Comparison of ENCODE assay signal across 13 cellular contexts in genomic region chr9:35163413-35163812, GRCh38. TPM values are rescaled to one million over a fixed set of nuclear protein-coding genes. Genes with fewer than 3 reads are reported as not detected.
A peak's percentile ranks its signal among the peaks of the same experiment; 100 is the strongest.
DNase-seq lines count a peak whose midpoint lies in the region; ATAC-seq and TF ChIP-seq lines count a peak whose summit lies in the region.
"Had no signal": no experiment of that assay in that cellular context is flagged by ENCODE, and none has a peak within 500 bp of the region (broad histone marks: within the 10 kb centered on the region; RNA-seq: fewer than 3 reads in every experiment).

No MANE protein-coding gene starts in this region.

- POLR2A ChIA-PET in PC-3 (lab: Charles Lee; ENCODE audit: unreplicated experiment), result no interaction called here

- H3K9ac ChIP-seq in PC-3 (ENCODE audit: low read length) (peak overlapping the region; percentile 78), fibroblast of lung (ENCODE audit: insufficient read depth, low read length) (no peak overlapping the region)

- BruUV-seq in Calu3 (replicated peaks; lab: Mats Ljungman, UMichigan) (no TSS peak), PC-3 (replicated peaks; lab: Mats Ljungman, UMichigan) (no TSS peak)

- H3K79me2 ChIP-seq in PC-3 (ENCODE audit: low read length) (peaks cover 25% of the 10 kb centered on the region), fibroblast of lung (ENCODE audit: control insufficient read depth, insufficient read depth, low read length) (no peaks in the 10 kb centered on the region)

- H4K20me1 ChIP-seq in PC-3 (ENCODE audit: low read length), result no peaks in the 10 kb centered on the region
- H4K20me1 ChIP-seq in fibroblast of lung (ENCODE audit: control insufficient read depth, extremely low read depth, insufficient read depth, low read length), result no peaks in the 10 kb centered on the region

- H3K4me1 ChIP-seq in PC-3 (ENCODE audit: insufficient read depth, low read length) (peaks cover 21% of the 10 kb centered on the region), fibroblast of lung (ENCODE audit: control insufficient read depth, extremely low read depth, insufficient read depth, low read length) (no peaks in the 10 kb centered on the region)

- CTCF ChIA-PET in Calu3 (lab: Charles Lee), result no interaction called here
- CTCF ChIA-PET in PC-3 (lab: Charles Lee), result no interaction called here

- H3K27me3 Mint-ChIP-seq in Calu3 (ENCODE audit: unreplicated experiment), result no peaks in the 10 kb centered on the region
- no peaks in the 10 kb centered on the region for H3K27me3 Mint-ChIP-seq in osteocyte (ENCODE audit: unreplicated experiment)

- H3K4me3 ChIP-seq in PC-3 (ENCODE audit: low read length) (peak overlapping the region; percentile 79), fibroblast of lung (replicated peaks in 1 of 4; ENCODE audit: control extremely low read depth in 1 of 4, insufficient read depth in 1 of 4, low read depth in 3 of 4, low read length in 4 of 4) (peak overlapping the region in 2 of 4 experiments; percentile 70 to 94)

- no peaks in the 10 kb centered on the region for H3K9me3 ChIP-seq in PC-3 (ENCODE audit: low read length)
- no peaks in the 10 kb centered on the region for H3K9me3 ChIP-seq in fibroblast of lung (ENCODE audit: control insufficient read depth, insufficient read depth, low read depth, low read length)

- H3F3A ChIP-seq in PC-3 (ENCODE audit: low read length, unreplicated experiment), result no peaks in the 10 kb centered on the region

- no peak for DNase-seq in Calu3
- DNase-seq in PC-3, result no peak
- no peak for DNase-seq in fibroblast of lung (ENCODE audit: low read depth in 2 of 2)
- no peak for DNase-seq in osteocyte (ENCODE audit: extremely low spot score, unreplicated experiment)
- DNase-seq in amygdala (lab: John Stamatoyannopoulos, UW), result no peak
- DNase-seq in activated CD4-positive, CD25-positive, alpha-beta regulatory T cell (lab: John Stamatoyannopoulos, UW), result no peak
- DNase-seq in ecto neural progenitor cell (ENCODE audit: low spot score), result no peak
- DNase-seq: activated T-cell treated with anti-CD3 and anti-CD28 coated beads, Interleukin-2, amount 50 U/mL, for 1 hour; CD8-positive, alpha-beta T cell; naive B cell; stimulated activated CD4-positive, alpha-beta T cell treated with anti-CD3 and anti-CD28 coated beads, Interleukin-2, amount 100 ng/mL, for 24 hours had no signal

- peak overlapping the region; percentile 87 for H3K4me2 ChIP-seq in PC-3 (ENCODE audit: low read length)
- H3K4me2 ChIP-seq in fibroblast of lung (ENCODE audit: extremely low read depth, insufficient read depth, low read length), result peak overlapping the region; percentile 67

- peak overlapping the region; percentile 95 for H3K4me3 Mint-ChIP-seq in Calu3 (ENCODE audit: low read depth, unreplicated experiment)
- H3K4me3 Mint-ChIP-seq in osteocyte (ENCODE audit: unreplicated experiment), result peak overlapping the region; percentile 94

- TF ChIP-seq CTCF in Calu3 (IDR thresholded peaks at IDR 0.05; ENCODE audit: unreplicated experiment) (no peak), PC-3 (conservative IDR thresholded peaks at IDR 0.05; ENCODE audit: low read depth, low read length) (no peak), fibroblast of lung (conservative IDR thresholded peaks at IDR 0.05 in 1 of 2, IDR thresholded peaks at IDR 0.05 in 1 of 2; ENCODE audit: low read depth in 1 of 2, low read length in 2 of 2) (no peak), osteocyte (IDR thresholded peaks at IDR 0.05) (no peak)

- no peaks in the 10 kb centered on the region for H3K9me2 ChIP-seq in PC-3 (replicated peaks; ENCODE audit: low read length)

- H3K36me3 Mint-ChIP-seq in Calu3 (ENCODE audit: insufficient read depth, unreplicated experiment) (peaks cover 17% of the 10 kb centered on the region), osteocyte (ENCODE audit: unreplicated experiment) (no peaks in the 10 kb centered on the region)
- H3K36me3 Mint-ChIP-seq: naive B cell had no signal

- H3K27me3 ChIP-seq in PC-3 (ENCODE audit: low read length) (no peaks in the 10 kb centered on the region), fibroblast of lung (ENCODE audit: control insufficient read depth, insufficient read depth, low read length) (no peaks in the 10 kb centered on the region)

- intact Hi-C loops in Calu3 (cut with micrococcal nuclease; ENCODE audit: unreplicated experiment), result loop anchor here (5.0 kb wide), 1 partner anchor 94 kb away; no protein-coding TSS in a partner anchor
- intact Hi-C loops in PC-3 (cut with micrococcal nuclease), result loop anchor here (2.0 to 10.0 kb wide), 3 partner anchors 13 to 311 kb away; no protein-coding TSS in a partner anchor

- H3K4me1 Mint-ChIP-seq in Calu3 (ENCODE audit: low read depth, unreplicated experiment) (peaks cover 11% of the 10 kb centered on the region), osteocyte (ENCODE audit: unreplicated experiment) (peaks cover 20% of the 10 kb centered on the region)

- H3K36me3 ChIP-seq in PC-3 (ENCODE audit: low read depth, low read length) (no peaks in the 10 kb centered on the region), fibroblast of lung (ENCODE audit: control insufficient read depth, insufficient read depth, low read length) (no peaks in the 10 kb centered on the region)

- H3K27ac ChIP-seq in PC-3 (ENCODE audit: low read length), result no peak overlapping the region
- H3K27ac ChIP-seq in fibroblast of lung (ENCODE audit: insufficient read depth, low read length), result no peak overlapping the region
- H3K27ac ChIP-seq: HL-60 had no signal

- H3K9me3 Mint-ChIP-seq in Calu3 (ENCODE audit: low read depth, unreplicated experiment) (no peaks in the 10 kb centered on the region), osteocyte (ENCODE audit: unreplicated experiment) (no peaks in the 10 kb centered on the region)
- H3K9me3 Mint-ChIP-seq: CD8-positive, alpha-beta T cell; naive B cell had no signal

- H2AFZ ChIP-seq in PC-3 (ENCODE audit: low read length) (no peak overlapping the region), fibroblast of lung (ENCODE audit: low read length) (no peak overlapping the region)

- no peak for ATAC-seq in PC-3
- ATAC-seq in GM21529 (IDR thresholded peaks at IDR 0.05; ENCODE audit: unreplicated experiment), result no peak
- ATAC-seq: CD8-positive, alpha-beta T cell had no signal

- H3K27ac Mint-ChIP-seq in Calu3 (ENCODE audit: unreplicated experiment) (no peak overlapping the region), osteocyte (ENCODE audit: unreplicated experiment) (no peak overlapping the region)
- H3K27ac Mint-ChIP-seq: CD8-positive, alpha-beta T cell; naive B cell had no signal

RNA-seq across cellular contexts. Expression of gene UNC13B, which starts 1.6 kb away (rescaled TPM):
- 20.4 and 24.4 TPM in 2 replicates for total RNA-seq in Calu3 (2022)
- total RNA-seq in PC-3 (2014; rRNA removed), result 9.8 and 10.4 TPM in 2 replicates
- total RNA-seq in fibroblast of lung, result 20.8 and 38.3 TPM in 2 replicates
- 9.7 and 21.6 TPM in 2 replicates for polyA plus RNA-seq in fibroblast of lung
- 9.5 and 19.2 TPM in 2 replicates for polyA plus RNA-seq in fibroblast of lung (2012)
- polyA minus RNA-seq in fibroblast of lung (ENCODE audit: low replicate concordance), result 30.2 and 61.2 TPM in 2 replicates
- 24.5 and 24.9 TPM in 2 replicates for total RNA-seq in osteocyte

RNA-seq across cellular contexts. Expression of gene ATOSB, which starts 47.8 kb away (rescaled TPM):
- total RNA-seq in Calu3 (2022), result 16.8 and 17.5 TPM in 2 replicates
- total RNA-seq in PC-3 (2014; rRNA removed), result 9.2 and 10.2 TPM in 2 replicates
- total RNA-seq in fibroblast of lung, result 8.7 and 18.2 TPM in 2 replicates
- 24.5 and 25.4 TPM in 2 replicates for polyA plus RNA-seq in fibroblast of lung
- polyA plus RNA-seq in fibroblast of lung (2012), result 17.8 and 23.4 TPM in 2 replicates
- 40.4 and 43.1 TPM in 2 replicates for polyA minus RNA-seq in fibroblast of lung (ENCODE audit: low replicate concordance)
- 26.8 and 30.3 TPM in 2 replicates for total RNA-seq in osteocyte
